ENCODE assay signal across 18 cellular contexts in genomic region chr14:64688801-64689200, GRCh38. TPM values are rescaled to one million over a fixed set of nuclear protein-coding genes. Genes with fewer than 3 reads are reported as not detected.
DNase-seq lines count a peak whose midpoint lies in the region; ATAC-seq, FAIRE-seq and TF ChIP-seq lines count a peak whose summit lies in the region.
"Had no signal": no experiment of that assay in that cellular context is flagged by ENCODE, and none has a peak within 500 bp of the region (broad histone marks: within the 10 kb centered on the region; RNA-seq: fewer than 3 reads in every experiment).

No MANE protein-coding gene starts in this region.

- DNase-seq in activated CD4-positive, alpha-beta memory T cell treated with anti-CD3 and anti-CD28 coated beads, Interleukin-2, amount 10 ng/mL, durations not matched to agents 7 days and 5 days, result no peak
- DNase-seq in activated CD4-positive, alpha-beta memory T cell treated with anti-CD3 and anti-CD28 coated beads for 36 hours, result no peak
- DNase-seq in T-helper 17 cell (no peak), HepG2 (ENCODE audit: low spot score) (no peak), transverse colon (no peak), NCI-H446 (lab: John Stamatoyannopoulos, UW) (no peak)
- no peak for DNase-seq in activated naive CD4-positive, alpha-beta T cell treated with anti-CD3 and anti-CD28 coated beads for 36 hours
- DNase-seq: activated CD4-positive, CD25-positive, alpha-beta regulatory T cell; activated gamma-delta T cell treated with Interleukin-2 at 50 U/mL for 16 hours; CD4-positive, CD25-positive, alpha-beta regulatory T cell; EL; foreskin melanocyte; naive B cell; NCI-H524 treated with DMSO at 0.1 percent for 48 hours; stimulated activated CD4-positive, alpha-beta T cell treated with anti-CD3 and anti-CD28 coated beads, Interleukin-12 subunit alpha, Interleukin-12 subunit beta, amount 100 ng/mL, for 4 hours had no signal

- H3K27ac Mint-ChIP-seq in activated CD4-positive, alpha-beta memory T cell treated with anti-CD3 and anti-CD28 coated beads, Interleukin-2, amount 10 ng/mL, durations not matched to agents 7 days and 5 days, result peak overlapping the region; percentile 18
- no peak overlapping the region for H3K27ac Mint-ChIP-seq in activated CD4-positive, alpha-beta memory T cell treated with anti-CD3 and anti-CD28 coated beads for 36 hours
- H3K27ac Mint-ChIP-seq in T-helper 17 cell, result peak overlapping the region; percentile 91
- H3K27ac Mint-ChIP-seq in activated naive CD4-positive, alpha-beta T cell treated with anti-CD3 and anti-CD28 coated beads for 36 hours, result no peak overlapping the region
- H3K27ac Mint-ChIP-seq: stimulated activated naive CD8-positive, alpha-beta T cell treated with anti-CD3 and anti-CD28 coated beads, Interleukin-15, Interleukin-2, amounts not matched to agents 100 ng/mL and 50 ng/mL, for 24 hours had no signal

- no peak for FAIRE-seq in HepG2 (lab: Jason Lieb, UNC)

- no peaks in the 10 kb centered on the region for H3K36me3 Mint-ChIP-seq in activated CD4-positive, alpha-beta memory T cell treated with anti-CD3 and anti-CD28 coated beads, Interleukin-2, amount 10 ng/mL, durations not matched to agents 7 days and 5 days (ENCODE audit: low read depth)
- H3K36me3 Mint-ChIP-seq in activated CD4-positive, alpha-beta memory T cell treated with anti-CD3 and anti-CD28 coated beads for 36 hours, result no peaks in the 10 kb centered on the region
- no peaks in the 10 kb centered on the region for H3K36me3 Mint-ChIP-seq in T-helper 17 cell (ENCODE audit: low read depth)
- no peaks in the 10 kb centered on the region for H3K36me3 Mint-ChIP-seq in activated naive CD4-positive, alpha-beta T cell treated with anti-CD3 and anti-CD28 coated beads for 36 hours (ENCODE audit: low read depth)
- H3K36me3 Mint-ChIP-seq: CD4-positive, CD25-positive, alpha-beta regulatory T cell; naive B cell had no signal

- H3K4me3 ChIP-seq in HepG2 (replicated peaks in 1 of 3; ENCODE audit: insufficient read depth in 1 of 3, low read depth in 2 of 3, low read length in 3 of 3), result no peak overlapping the region
- H3K4me3 ChIP-seq in transverse colon, result no peak overlapping the region

- peaks cover 23% of the 10 kb centered on the region for H3K4me1 ChIP-seq in HepG2 (ENCODE audit: insufficient read depth, low read length)
- H3K4me1 ChIP-seq in transverse colon, result peaks cover 5 to 57% (median 20%) of the 10 kb centered on the region in 4 donors

- no peaks in the 10 kb centered on the region for H3K79me2 ChIP-seq in HepG2 (ENCODE audit: insufficient read depth, low read length)

- no peaks in the 10 kb centered on the region for H3K27me3 Mint-ChIP-seq in activated CD4-positive, alpha-beta memory T cell treated with anti-CD3 and anti-CD28 coated beads, Interleukin-2, amount 10 ng/mL, durations not matched to agents 7 days and 5 days
- no peaks in the 10 kb centered on the region for H3K27me3 Mint-ChIP-seq in activated CD4-positive, alpha-beta memory T cell treated with anti-CD3 and anti-CD28 coated beads for 36 hours
- H3K27me3 Mint-ChIP-seq in T-helper 17 cell, result no peaks in the 10 kb centered on the region
- H3K27me3 Mint-ChIP-seq in activated naive CD4-positive, alpha-beta T cell treated with anti-CD3 and anti-CD28 coated beads for 36 hours (ENCODE audit: low read depth), result no peaks in the 10 kb centered on the region
- H3K27me3 Mint-ChIP-seq: naive B cell; stimulated activated naive CD8-positive, alpha-beta T cell treated with anti-CD3 and anti-CD28 coated beads, Interleukin-15, Interleukin-2, amounts not matched to agents 100 ng/mL and 50 ng/mL, for 24 hours had no signal

- H4K20me1 ChIP-seq in HepG2 (ENCODE audit: insufficient read depth, low read length), result no peaks in the 10 kb centered on the region

- POLR2A ChIA-PET in activated CD4-positive, alpha-beta memory T cell treated with anti-CD3 and anti-CD28 coated beads, Interleukin-2, amount 10 ng/mL, durations not matched to agents 7 days and 5 days (lab: Charles Lee), result interaction anchor here (0.9 to 13.1 kb wide), 8 partner anchors 9 to 46 kb away, joined by 3 to 120 read pairs (median 4); partner anchors contain the start of gene PLEKHG3
- POLR2A ChIA-PET in activated CD4-positive, alpha-beta memory T cell treated with anti-CD3 and anti-CD28 coated beads for 36 hours (lab: Charles Lee), result no interaction called here
- POLR2A ChIA-PET in HepG2 (lab: Yijun Ruan, JAX), result interaction anchor here (1.3 kb wide), 1 partner anchor 15 kb away, joined by 3 read pairs; the partner anchor contains the start of gene PLEKHG3

- no peak for TF ChIP-seq RAD21 in HepG2 (CRISPR knock-in tag; IDR thresholded peaks at IDR 0.05)

- TF ChIP-seq EP300 in HepG2 (IDR thresholded peaks at IDR 0.05; ENCODE audit: low read depth in 2 of 2, low read length in 2 of 2), result no peak
- TF ChIP-seq EP300 in HepG2 (CRISPR knock-in tag; IDR thresholded peaks at IDR 0.05; ENCODE audit: borderline replicate concordance), result no peak
- no peak for TF ChIP-seq EP300 in transverse colon (IDR thresholded peaks at IDR 0.05; ENCODE audit: low read depth)

- H3K27ac ChIP-seq in HepG2 (ENCODE audit: extremely low read length, insufficient read depth, low read length) (no peak overlapping the region), transverse colon (peak overlapping the region; percentile 18 to 59 (median 35))
- H3K27ac ChIP-seq: KMS-11 had no signal

- H3K36me3 ChIP-seq in HepG2 (replicated peaks in 1 of 2; ENCODE audit: control insufficient read depth in 1 of 2, insufficient read depth in 2 of 2, low read length in 2 of 2) (no peaks in the 10 kb centered on the region), transverse colon (no peaks in the 10 kb centered on the region)

- intact Hi-C loops in activated CD4-positive, alpha-beta memory T cell treated with anti-CD3 and anti-CD28 coated beads for 36 hours (cut with micrococcal nuclease), result no loop called here
- intact Hi-C loops in HepG2 (cut with micrococcal nuclease; ENCODE audit: unreplicated experiment) (no loop called here), transverse colon (cut with DNase I; ENCODE audit: low total_unique reads) (no loop called here)
- intact Hi-C loops in activated naive CD4-positive, alpha-beta T cell treated with anti-CD3 and anti-CD28 coated beads for 36 hours (cut with micrococcal nuclease), result no loop called here

- H3K4me2 ChIP-seq in HepG2 (ENCODE audit: low read depth, low read length), result peak overlapping the region; percentile 29; the same call in 1 of the 2 replicates
- H3K4me2 ChIP-seq: KMS-11 had no signal

- no peaks in the 10 kb centered on the region for H3K9me3 ChIP-seq in T-helper 17 cell (ENCODE audit: control insufficient read depth, low read length, poor library complexity, severe bottlenecking)
- H3K9me3 ChIP-seq in HepG2 (ENCODE audit: low read length), result no peaks in the 10 kb centered on the region
- no peaks in the 10 kb centered on the region for H3K9me3 ChIP-seq in transverse colon

- no TSS peak for BruUV-seq in HepG2 (replicated peaks; lab: Mats Ljungman, UMichigan)

- no peaks in the 10 kb centered on the region for H3K9me3 Mint-ChIP-seq in activated CD4-positive, alpha-beta memory T cell treated with anti-CD3 and anti-CD28 coated beads, Interleukin-2, amount 10 ng/mL, durations not matched to agents 7 days and 5 days
- H3K9me3 Mint-ChIP-seq in activated CD4-positive, alpha-beta memory T cell treated with anti-CD3 and anti-CD28 coated beads for 36 hours, result no peaks in the 10 kb centered on the region
- no peaks in the 10 kb centered on the region for H3K9me3 Mint-ChIP-seq in activated naive CD4-positive, alpha-beta T cell treated with anti-CD3 and anti-CD28 coated beads for 36 hours
- H3K9me3 Mint-ChIP-seq: CD4-positive, CD25-positive, alpha-beta regulatory T cell; naive B cell; stimulated activated naive CD8-positive, alpha-beta T cell treated with anti-CD3 and anti-CD28 coated beads, Interleukin-15, Interleukin-2, amounts not matched to agents 100 ng/mL and 50 ng/mL, for 24 hours had no signal

- no peak overlapping the region for H3K9ac ChIP-seq in HepG2 (ENCODE audit: insufficient read depth, low read depth, low read length)
- H3K9ac ChIP-seq: KMS-11 had no signal

- no peak overlapping the region for H3K4me3 Mint-ChIP-seq in activated CD4-positive, alpha-beta memory T cell treated with anti-CD3 and anti-CD28 coated beads, Interleukin-2, amount 10 ng/mL, durations not matched to agents 7 days and 5 days
- H3K4me3 Mint-ChIP-seq in activated CD4-positive, alpha-beta memory T cell treated with anti-CD3 and anti-CD28 coated beads for 36 hours, result no peak overlapping the region
- no peak overlapping the region for H3K4me3 Mint-ChIP-seq in T-helper 17 cell
- no peak overlapping the region for H3K4me3 Mint-ChIP-seq in activated naive CD4-positive, alpha-beta T cell treated with anti-CD3 and anti-CD28 coated beads for 36 hours
- H3K4me3 Mint-ChIP-seq: CD4-positive, CD25-positive, alpha-beta regulatory T cell; naive B cell; stimulated activated naive CD8-positive, alpha-beta T cell treated with anti-CD3 and anti-CD28 coated beads, Interleukin-15, Interleukin-2, amounts not matched to agents 100 ng/mL and 50 ng/mL, for 24 hours had no signal

- in situ Hi-C loops in HepG2 (cut with HindIII; ENCODE audit: extremely low pct_ligation_motif_present, low pct_unique_long_range_greater_than_20kb), result no loop called here
- in situ Hi-C loops in transverse colon (cut with MboI; ENCODE audit: low pct_ligation_motif_present in 1 of 4, low pct_unique_long_range_greater_than_20kb in 1 of 4, low sequenced_read_pairs in 3 of 4), result no loop called here

- ATAC-seq in T-helper 17 cell, result no peak
- ATAC-seq in HepG2, result peak; percentile 35; the same call in 2 of the 3 replicates
- no peak for ATAC-seq in GM18498 (IDR thresholded peaks at IDR 0.05; ENCODE audit: unreplicated experiment)

- 45% methylated on average over 6 of the region's 8 CpGs for WGBS in HepG2 (ENCODE audit: low lambda C conversion rate)
- 60 to 61% methylated on average over 1 to 8 of the region's 8 CpGs for WGBS in transverse colon (ENCODE audit: low coverage in 1 of 2), 2 donors

- TF ChIP-seq POLR2A in HepG2 (IDR thresholded peaks at IDR 0.05; ENCODE audit: insufficient read depth in 1 of 2, low read depth in 2 of 2, low read length in 2 of 2) (no peak), transverse colon (IDR thresholded peaks at IDR 0.05) (peak; percentile 13)

- H2AFZ ChIP-seq in HepG2 (ENCODE audit: low read length), result no peak overlapping the region

- TF ChIP-seq CTCF in HepG2 (CRISPR knock-in tag; IDR thresholded peaks at IDR 0.05) (0 out of 2 replicates have a peak, but pooled peaks have one; percentile 4), transverse colon (IDR thresholded peaks at IDR 0.05) (no peak)

- H3K27me3 ChIP-seq in HepG2 (ENCODE audit: control insufficient read depth in 1 of 2, insufficient read depth in 2 of 2, low read length in 2 of 2), result peaks cover 5 to 13% of the 10 kb centered on the region in 2 experiments; a peak in 3 of 5 replicates
- H3K27me3 ChIP-seq in transverse colon, result no peaks in the 10 kb centered on the region

- peaks cover 50% of the 10 kb centered on the region for H3K4me1 Mint-ChIP-seq in activated CD4-positive, alpha-beta memory T cell treated with anti-CD3 and anti-CD28 coated beads, Interleukin-2, amount 10 ng/mL, durations not matched to agents 7 days and 5 days
- peaks cover 24% of the 10 kb centered on the region for H3K4me1 Mint-ChIP-seq in activated CD4-positive, alpha-beta memory T cell treated with anti-CD3 and anti-CD28 coated beads for 36 hours (ENCODE audit: low read depth)
- H3K4me1 Mint-ChIP-seq in T-helper 17 cell, result peaks cover 38% of the 10 kb centered on the region
- H3K4me1 Mint-ChIP-seq in activated naive CD4-positive, alpha-beta T cell treated with anti-CD3 and anti-CD28 coated beads for 36 hours (ENCODE audit: low read depth), result no peaks in the 10 kb centered on the region
- H3K4me1 Mint-ChIP-seq: naive B cell had no signal

- CTCF ChIA-PET in activated CD4-positive, alpha-beta memory T cell treated with anti-CD3 and anti-CD28 coated beads, Interleukin-2, amount 10 ng/mL, durations not matched to agents 7 days and 5 days (lab: Charles Lee), result interaction anchor here (1.6 to 2.0 kb wide), 4 partner anchors 10 to 76 kb away, joined by 3 to 15 read pairs (median 8); no protein-coding TSS in a partner anchor
- CTCF ChIA-PET in activated CD4-positive, alpha-beta memory T cell treated with anti-CD3 and anti-CD28 coated beads for 36 hours (lab: Charles Lee), result interaction anchor here (1.2 to 2.4 kb wide), 3 partner anchors 17 to 76 kb away, joined by 4 to 15 read pairs (median 6); no protein-coding TSS in a partner anchor
- CTCF ChIA-PET in HepG2 (lab: Yijun Ruan, JAX; ENCODE audit: low intra/inter-chr PET ratio, low total read pairs), result no interaction called here
- CTCF ChIA-PET in activated naive CD4-positive, alpha-beta T cell treated with anti-CD3 and anti-CD28 coated beads for 36 hours (lab: Charles Lee), result interaction anchor here (0.6 to 1.1 kb wide), 2 partner anchors 77 to 203 kb away, joined by 3 read pairs; no protein-coding TSS in a partner anchor

RNA-seq across cellular contexts. Expression of gene PLEKHG3, which starts 15.4 kb away (rescaled TPM):
- total RNA-seq in activated CD4-positive, alpha-beta memory T cell treated with anti-CD3 and anti-CD28 coated beads, Interleukin-2, amount 10 ng/mL, durations not matched to agents 7 days and 5 days, result 100 to 1,000 TPM; 126 to 133 TPM
- total RNA-seq in activated CD4-positive, alpha-beta memory T cell treated with anti-CD3 and anti-CD28 coated beads for 36 hours, result 10 to 100 TPM; 20.1 to 22.6 TPM
- total RNA-seq in T-helper 17 cell, result 10 to 100 TPM; 61.4 to 65.5 TPM
- total RNA-seq in HepG2 (2016; rRNA removed; fragmentation: Illumina TruSeq; extraction: Trizol), result 9.5 and 9.8 TPM in 2 replicates
- 0.61 and 0.88 TPM in 2 replicates for total RNA-seq in HepG2 (2016; cell fraction: cytosol; rRNA removed; fragmentation: Illumina TruSeq; extraction: Trizol; ENCODE audit: low read depth)
- total RNA-seq in HepG2 (2016; cell fraction: insoluble cytoplasmic fraction; rRNA removed; fragmentation: Illumina TruSeq; extraction: Trizol), result 7.2 and 11.8 TPM in 2 replicates
- 5.6 and 6.4 TPM in 2 replicates for total RNA-seq in HepG2 (2016; cell fraction: membrane; rRNA removed; fragmentation: Illumina TruSeq; extraction: Trizol)
- total RNA-seq in HepG2 (2016; cell fraction: nucleus; rRNA removed; fragmentation: Illumina TruSeq; extraction: Trizol), result 9.3 and 10.4 TPM in 2 replicates
- 7.1 and 7.2 TPM in 2 replicates for polyA plus RNA-seq in HepG2 (2011; rRNA removed)
- 2.7 and 5.6 TPM in 2 replicates for polyA plus RNA-seq in HepG2 (2011; cell fraction: cytosol; rRNA removed)
- 13.8 and 16.9 TPM in 2 replicates for polyA plus RNA-seq in HepG2 (2011; cell fraction: nucleus; rRNA removed)
- polyA plus RNA-seq in HepG2 (2012), result 5.4 and 8.7 TPM in 2 replicates
- 0.60 and 0.61 TPM in 2 replicates for polyA plus RNA-seq in HepG2 (2016; cell fraction: cytosol; fragmentation: Illumina TruSeq; extraction: Trizol; ENCODE audit: low read depth)
- polyA plus RNA-seq in HepG2 (2016; cell fraction: insoluble cytoplasmic fraction; fragmentation: Illumina TruSeq; extraction: Trizol; ENCODE audit: low read depth), result 6.0 and 8.8 TPM in 2 replicates
- 2.1 and 2.2 TPM in 2 replicates for polyA plus RNA-seq in HepG2 (2016; cell fraction: membrane; fragmentation: Illumina TruSeq; extraction: Trizol; ENCODE audit: low read depth)
- polyA plus RNA-seq in HepG2 (2016; cell fraction: nucleus; fragmentation: Illumina TruSeq; extraction: Trizol; ENCODE audit: insufficient read depth, low read depth), result 28.5 and 30.1 TPM in 2 replicates
- 9.5 and 51.9 TPM in 2 replicates for polyA minus RNA-seq in HepG2 (2011; rRNA and poly(A)+ RNA removed; ENCODE audit: low replicate concordance)
- 4.6 and 5.4 TPM in 2 replicates for polyA minus RNA-seq in HepG2 (2011; cell fraction: cytosol; rRNA and poly(A)+ RNA removed)
- polyA minus RNA-seq in HepG2 (2011; cell fraction: nucleus; rRNA and poly(A)+ RNA removed), result 5.1 and 12.0 TPM in 2 replicates
- 100 to 1,000 TPM in 2 of 4 donors, 10 to 100 TPM in 2; 58.1 to 273 (median 94.7) TPM for total RNA-seq in transverse colon
- total RNA-seq in activated naive CD4-positive, alpha-beta T cell treated with anti-CD3 and anti-CD28 coated beads for 36 hours, result 1 to 10 TPM in 1 of 2 experiments, under 1 TPM in 1; 0.48 to 1.1 TPM

Comparison
In these comparisons a context has a peak if more than half of its experiments do, and no peak if none do; other contexts are left out.
1. H3K27ac Mint-ChIP-seq: peak in activated CD4-positive, alpha-beta memory T cell treated with anti-CD3 and anti-CD28 coated beads, Interleukin-2, amount 10 ng/mL, durations not matched to agents 7 days and 5 days (single experiment) and T-helper 17 cell (single experiment); none in activated CD4-positive, alpha-beta memory T cell treated with anti-CD3 and anti-CD28 coated beads for 36 hours (single experiment) and activated naive CD4-positive, alpha-beta T cell treated with anti-CD3 and anti-CD28 coated beads for 36 hours (single experiment).